Comparison of ENCODE assay signal across 26 cellular contexts in the genomic region with DNA sequence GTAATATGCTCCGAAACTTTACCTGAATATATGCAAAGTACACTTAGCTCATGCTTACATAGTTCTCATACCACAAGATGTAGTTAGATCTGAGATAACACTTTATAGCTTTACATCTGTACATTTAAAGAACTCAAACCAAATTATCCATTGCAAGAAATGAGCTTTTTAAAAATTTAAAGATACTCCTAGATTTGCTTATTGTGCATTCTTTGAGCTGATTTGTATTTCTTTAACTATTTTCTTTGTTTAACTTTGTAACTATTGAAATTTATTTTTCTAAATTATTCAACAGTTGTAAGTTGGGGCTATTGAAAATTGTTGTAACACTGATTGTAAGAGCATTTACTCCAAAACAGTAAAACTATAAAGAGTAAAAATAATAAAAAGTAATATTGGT.
DNase-seq lines count a peak whose midpoint lies in the region; FAIRE-seq and TF ChIP-seq lines count a peak whose summit lies in the region.
"Had no signal": no experiment of that assay in that cellular context is flagged by ENCODE, and none has a peak within 500 bp of the region (broad histone marks: within the 10 kb centered on the region; RNA-seq: fewer than 3 reads in every experiment).

No MANE protein-coding gene starts in this region.

- in situ Hi-C loops in T47D (cut with HindIII; ENCODE audit: low pct_unique_long_range_greater_than_20kb, low sequenced_read_pairs) (no loop called here), mammary epithelial cell (cut with MboI; ENCODE audit: low sequenced_read_pairs in 2 of 2) (no loop called here)

- peak; percentile 9 to 20 for DNase-seq in T47D (ENCODE audit: low read depth in 1 of 2, low spot score in 1 of 2)
- DNase-seq in mammary epithelial cell = no peak
- DNase-seq in D721Med (ENCODE audit: insufficient read length, low spot score) = no peak
- no peak for DNase-seq in HTR-8/SVneo (ENCODE audit: insufficient read length, low spot score)
- no peak for DNase-seq in kidney
- no peak for DNase-seq in cerebellar cortex (ENCODE audit: low spot score)
- DNase-seq in stimulated activated naive CD4-positive, alpha-beta T cell (lab: John Stamatoyannopoulos, UW) = no peak
- DNase-seq: AML-193; Caco-2; Calu3; CD4-positive, alpha-beta T cell; CD8-positive, alpha-beta T cell; DMS 273 treated with DMSO at 0.1 percent for 48 hours; DMS153; DMS53; DMS79; DND-41; EL; GDM1 had no signal

- H4K20me1 ChIP-seq in mammary epithelial cell (ENCODE audit: insufficient read depth, low read length) = no peaks in the 10 kb centered on the region
- H4K20me1 ChIP-seq: BLaER1 treated with 17β-estradiol and CSF1 and Interleukin-3, amounts not matched to agents 10 nM and 100 nM had no signal

- H3K9me3 ChIP-seq in mammary epithelial cell (replicated peaks; ENCODE audit: insufficient read depth, low read length) (peaks cover 30% of the 10 kb centered on the region), kidney (ENCODE audit: control insufficient read depth in 1 of 2, low read length in 2 of 2) (no peaks in the 10 kb centered on the region)
- H3K9me3 ChIP-seq: A549; BLaER1 treated with 17β-estradiol and CSF1 and Interleukin-3, amounts not matched to agents 10 nM and 100 nM; Caco-2 had no signal

- no peaks in the 10 kb centered on the region for H3K79me2 ChIP-seq in mammary epithelial cell (ENCODE audit: insufficient read depth, low read length)

- H2AFZ ChIP-seq in mammary epithelial cell (ENCODE audit: low read depth, low read length) = no peak overlapping the region

- dilution Hi-C loops in mammary epithelial cell (cut with HindIII; ENCODE audit: low sequenced_read_pairs) = no loop called here

- no peak overlapping the region for H3K27ac ChIP-seq in mammary epithelial cell (ENCODE audit: insufficient read depth, low read depth, low read length)
- H3K27ac ChIP-seq in kidney (ENCODE audit: low read depth in 2 of 2, low read length in 2 of 2) = no peak overlapping the region
- H3K27ac ChIP-seq: 22Rv1; A549; BLaER1 treated with 17β-estradiol and CSF1 and Interleukin-3, amounts not matched to agents 10 nM and 100 nM; C4-2B had no signal

- H3K9ac ChIP-seq in mammary epithelial cell (ENCODE audit: insufficient read depth, low read length) (no peak overlapping the region), kidney (ENCODE audit: low read length in 2 of 2) (no peak overlapping the region)
- H3K9ac ChIP-seq: BLaER1 treated with 17β-estradiol and CSF1 and Interleukin-3, amounts not matched to agents 10 nM and 100 nM had no signal

- TF ChIP-seq CTCF in mammary epithelial cell (conservative IDR thresholded peaks at IDR 0.05 in 1 of 2, IDR thresholded peaks at IDR 0.05 in 1 of 2; ENCODE audit: extremely low read depth in 1 of 2, insufficient read depth in 1 of 2, low read depth in 1 of 2, low read length in 2 of 2) (no peak), D721Med (IDR thresholded peaks at IDR 0.05; ENCODE audit: insufficient read depth, missing control alignments) (no peak), kidney (IDR thresholded peaks at IDR 0.05; ENCODE audit: borderline replicate concordance, extremely low read depth, insufficient read depth) (no peak)

- CTCF ChIA-PET in mammary epithelial cell (lab: Charles Lee; ENCODE audit: low non-redundant PET) = no interaction called here

- intact Hi-C loops in mammary epithelial cell (cut with micrococcal nuclease) (no loop called here), kidney (cut with DNase I) (no loop called here)

- FAIRE-seq in D721Med (lab: Jason Lieb, UNC) = peak; percentile 6
- peak; percentile 72 for FAIRE-seq in HTR-8/SVneo (lab: Jason Lieb, UNC)
- peak; percentile 13 for FAIRE-seq in kidney (lab: Jason Lieb, UNC)
- FAIRE-seq: A549, GM12878, GM12892, GM18507 had no signal

- 50% methylated on average over 1 of the region's 1 CpG for WGBS in mammary epithelial cell (ENCODE audit: low coverage, missing lambda C conversion rate)

- H3K4me2 ChIP-seq in mammary epithelial cell (ENCODE audit: insufficient read depth, low read depth, low read length) = no peak overlapping the region
- H3K4me2 ChIP-seq: A549; BLaER1 treated with 17β-estradiol and CSF1 and Interleukin-3, amounts not matched to agents 10 nM and 100 nM had no signal

- H3K4me1 ChIP-seq in mammary epithelial cell (ENCODE audit: insufficient read depth, low read length) = no peaks in the 10 kb centered on the region
- H3K4me1 ChIP-seq in kidney (ENCODE audit: control insufficient read depth in 1 of 2, insufficient read depth in 1 of 2, low read depth in 1 of 2, low read length in 2 of 2) = no peaks in the 10 kb centered on the region
- H3K4me1 ChIP-seq: Caco-2 had no signal

- no TSS peak for BruUV-seq in mammary epithelial cell (replicated peaks; lab: Mats Ljungman, UMichigan)

- H3K36me3 ChIP-seq in mammary epithelial cell (ENCODE audit: insufficient read depth, low read length) = no peaks in the 10 kb centered on the region
- H3K36me3 ChIP-seq in kidney (ENCODE audit: control insufficient read depth in 1 of 2, insufficient read depth in 2 of 2, low read length in 2 of 2) = no peaks in the 10 kb centered on the region
- H3K36me3 ChIP-seq: BLaER1 treated with 17β-estradiol and CSF1 and Interleukin-3, amounts not matched to agents 10 nM and 100 nM had no signal

- H3K27me3 ChIP-seq in mammary epithelial cell (ENCODE audit: insufficient read depth, low read length) = no peaks in the 10 kb centered on the region
- H3K27me3 ChIP-seq: BLaER1 treated with 17β-estradiol and CSF1 and Interleukin-3, amounts not matched to agents 10 nM and 100 nM had no signal

- H3K4me3 ChIP-seq in mammary epithelial cell (replicated peaks in 1 of 3; ENCODE audit: insufficient read depth in 1 of 3, low read depth in 2 of 3, low read length in 3 of 3) (no peak overlapping the region), kidney (ENCODE audit: low read length in 2 of 2) (no peak overlapping the region)
- H3K4me3 ChIP-seq: A549; BLaER1 treated with 17β-estradiol and CSF1 and Interleukin-3, amounts not matched to agents 10 nM and 100 nM; GM12878 had no signal

Comparison
In these comparisons a context has a peak if more than half of its experiments do, and no peak if none do; other contexts are left out.
1. DNase-seq: peak in T47D (2 of 2); none in mammary epithelial cell (single experiment), D721Med (single experiment), HTR-8/SVneo (single experiment), kidney (single experiment), cerebellar cortex (single experiment) and stimulated activated naive CD4-positive, alpha-beta T cell (0 of 6).